14 cellular contexts compared by ENCODE assay signal in genomic region chr10:93498196-93498595, GRCh38. TPM values are rescaled to one million over a fixed set of nuclear protein-coding genes. Genes with fewer than 3 reads are reported as not detected.
A peak's percentile ranks its signal among the peaks of the same experiment; 100 is the strongest.
DNase-seq lines count a peak whose midpoint lies in the region; ATAC-seq, FAIRE-seq and TF ChIP-seq lines count a peak whose summit lies in the region.
"Had no signal": no experiment of that assay in that cellular context is flagged by ENCODE, and none has a peak within 500 bp of the region (broad histone marks: within the 10 kb centered on the region; RNA-seq: fewer than 3 reads in every experiment).

No MANE protein-coding gene starts in this region.

- H3K4me3 Mint-ChIP-seq in activated CD4-positive, alpha-beta T cell treated with anti-CD3 and anti-CD28 coated beads for 36 hours, result peak overlapping the region; percentile 78
- H3K4me3 Mint-ChIP-seq in astrocyte (ENCODE audit: unreplicated experiment) (no peak overlapping the region), progenitor cell of endocrine pancreas (ENCODE audit: low read depth) (peak overlapping the region; percentile 66)

- ATAC-seq in activated CD4-positive, alpha-beta T cell treated with anti-CD3 and anti-CD28 coated beads for 36 hours, result no peak

- H4K20me1 ChIP-seq in KMS-11 (ENCODE audit: insufficient read depth) (no peaks in the 10 kb centered on the region), astrocyte (ENCODE audit: insufficient read depth, low read length) (no peaks in the 10 kb centered on the region)

- H3K27ac ChIP-seq in KMS-11, result no peak overlapping the region
- no peak overlapping the region for H3K27ac ChIP-seq in astrocyte (ENCODE audit: low read depth, low read length)
- H3K27ac ChIP-seq: transverse colon had no signal

- CTCF ChIA-PET in activated CD4-positive, alpha-beta T cell treated with anti-CD3 and anti-CD28 coated beads for 36 hours (lab: Charles Lee), result no interaction called here

- H3K4me2 ChIP-seq in KMS-11, result peak overlapping the region; percentile 98; the same call in 1 of the 2 replicates
- H3K4me2 ChIP-seq in astrocyte (ENCODE audit: low read length), result peak overlapping the region; percentile 99

- DNase-seq in activated CD4-positive, alpha-beta T cell treated with anti-CD3 and anti-CD28 coated beads for 36 hours, result no peak
- no peak for DNase-seq in activated CD4-positive, alpha-beta T cell treated with anti-CD3 and anti-CD28 coated beads for 4 hours
- no peak for DNase-seq in astrocyte (ENCODE audit: low read depth)
- DNase-seq in progenitor cell of endocrine pancreas (ENCODE audit: low spot score, unreplicated experiment), result no peak
- DNase-seq in H7, result no peak
- DNase-seq in dedifferentiated amniotic fluid mesenchymal stem cell (ENCODE audit: extremely low spot score), result no peak
- DNase-seq in inferior parietal cortex (ENCODE audit: extremely low spot score), result no peak
- DNase-seq: activated effector memory CD4-positive, alpha-beta T cell treated with Interleukin-2 at 50 U/mL for 16 hours; KG1; NCI-H526 treated with DMSO at 0.1 percent for 48 hours; stimulated activated CD4-positive, alpha-beta T cell treated with anti-CD3 and anti-CD28 coated beads, Interleukin-4, amount 100 ng/mL, for 4 hours; transverse colon had no signal

- intact Hi-C loops in activated CD4-positive, alpha-beta T cell treated with anti-CD3 and anti-CD28 coated beads for 36 hours (cut with DNase I, micrococcal nuclease), result loop anchor here (5.0 to 10.0 kb wide), 6 partner anchors 121 to 1049 kb away; partner anchors contain the start of genes KIF11 (in 2 of the 2), CYP26C1 (in 1 of the 2), EXOC6 (in 1 of the 2) and HELLS (in 1 of the 2)

- H3K4me1 Mint-ChIP-seq in activated CD4-positive, alpha-beta T cell treated with anti-CD3 and anti-CD28 coated beads for 36 hours, result peaks cover 38% of the 10 kb centered on the region
- H3K4me1 Mint-ChIP-seq in astrocyte (ENCODE audit: low read depth, unreplicated experiment) (peaks cover 2% of the 10 kb centered on the region), progenitor cell of endocrine pancreas (ENCODE audit: low read depth) (peaks cover 13% of the 10 kb centered on the region)

- peaks cover 44% of the 10 kb centered on the region for H3K79me2 ChIP-seq in KMS-11 (ENCODE audit: insufficient read depth, low read depth)
- H3K79me2 ChIP-seq in astrocyte (ENCODE audit: insufficient read depth, low read length), result peaks cover 59% of the 10 kb centered on the region

- H3K9me3 ChIP-seq in astrocyte (ENCODE audit: insufficient read depth, low read depth, low read length), result no peaks in the 10 kb centered on the region
- H3K9me3 ChIP-seq: transverse colon had no signal

- H3K4me1 ChIP-seq in KMS-11 (ENCODE audit: low read depth, poor library complexity, severe bottlenecking) (peaks cover 56% of the 10 kb centered on the region), astrocyte (ENCODE audit: insufficient read depth, low read length) (peaks cover 7% of the 10 kb centered on the region)

- no peak for FAIRE-seq in astrocyte (lab: Jason Lieb, UNC)
- FAIRE-seq: endometrium had no signal

- POLR2A ChIA-PET in activated CD4-positive, alpha-beta T cell treated with anti-CD3 and anti-CD28 coated beads for 36 hours (lab: Charles Lee), result no interaction called here

- no peak overlapping the region for H3K4me3 ChIP-seq in KMS-11 (IDR thresholded peaks at IDR 0.05; ENCODE audit: insufficient read depth, low read depth, low read length)
- H3K4me3 ChIP-seq in astrocyte (ENCODE audit: insufficient read depth, low read depth, low read length), result peak overlapping the region; percentile 26
- no peak overlapping the region for H3K4me3 ChIP-seq in H7 (ENCODE audit: insufficient read depth, low read depth, low read length)
- H3K4me3 ChIP-seq: transverse colon had no signal

- TF ChIP-seq CTCF in KMS-11 (conservative IDR thresholded peaks at IDR 0.05; ENCODE audit: low read depth, low read length) (no peak), astrocyte (IDR thresholded peaks at IDR 0.05; ENCODE audit: insufficient read depth, low read depth, low read length) (no peak), progenitor cell of endocrine pancreas (IDR thresholded peaks at IDR 0.05; ENCODE audit: unreplicated experiment) (no peak)

- H3K27ac Mint-ChIP-seq in activated CD4-positive, alpha-beta T cell treated with anti-CD3 and anti-CD28 coated beads for 36 hours, result peak overlapping the region; percentile 68
- H3K27ac Mint-ChIP-seq in astrocyte (ENCODE audit: unreplicated experiment) (no peak overlapping the region), progenitor cell of endocrine pancreas (no peak overlapping the region)

- H2AFZ ChIP-seq in KMS-11 (ENCODE audit: low read depth) (no peak overlapping the region), astrocyte (ENCODE audit: low read depth, low read length) (no peak overlapping the region)

- H3K27me3 Mint-ChIP-seq in activated CD4-positive, alpha-beta T cell treated with anti-CD3 and anti-CD28 coated beads for 36 hours, result peaks cover 2% of the 10 kb centered on the region
- H3K27me3 Mint-ChIP-seq in astrocyte (ENCODE audit: low read depth, unreplicated experiment), result no peaks in the 10 kb centered on the region
- H3K27me3 Mint-ChIP-seq in progenitor cell of endocrine pancreas, result peaks cover 7% of the 10 kb centered on the region

- no peaks in the 10 kb centered on the region for H3K9me3 Mint-ChIP-seq in activated CD4-positive, alpha-beta T cell treated with anti-CD3 and anti-CD28 coated beads for 36 hours (ENCODE audit: low read depth)
- H3K9me3 Mint-ChIP-seq in astrocyte (ENCODE audit: unreplicated experiment) (no peaks in the 10 kb centered on the region), progenitor cell of endocrine pancreas (ENCODE audit: low read depth) (no peaks in the 10 kb centered on the region)

- H3K9ac ChIP-seq in KMS-11 (no peak overlapping the region), astrocyte (ENCODE audit: low read length) (no peak overlapping the region)

- H3K36me3 ChIP-seq in KMS-11 (ENCODE audit: insufficient read depth) (no peaks in the 10 kb centered on the region), astrocyte (ENCODE audit: insufficient read depth, low read length) (peaks cover 2% of the 10 kb centered on the region), H7 (replicated peaks; ENCODE audit: control insufficient read depth, insufficient read depth, low read length) (peaks cover 4% of the 10 kb centered on the region)
- H3K36me3 ChIP-seq: transverse colon had no signal

- H3K27me3 ChIP-seq in KMS-11 (ENCODE audit: insufficient read depth, low read depth) (no peaks in the 10 kb centered on the region), astrocyte (ENCODE audit: insufficient read depth, low read length) (no peaks in the 10 kb centered on the region), H7 (ENCODE audit: control insufficient read depth, insufficient read depth, low read length) (peaks cover 2% of the 10 kb centered on the region; the same call in 1 of the 2 replicates)
- H3K27me3 ChIP-seq: transverse colon had no signal

- H3K36me3 Mint-ChIP-seq in activated CD4-positive, alpha-beta T cell treated with anti-CD3 and anti-CD28 coated beads for 36 hours (ENCODE audit: low read depth), result peaks cover 32% of the 10 kb centered on the region
- no peaks in the 10 kb centered on the region for H3K36me3 Mint-ChIP-seq in astrocyte (ENCODE audit: low read depth, unreplicated experiment)
- H3K36me3 Mint-ChIP-seq in progenitor cell of endocrine pancreas (ENCODE audit: insufficient read depth), result no peaks in the 10 kb centered on the region

RNA-seq across cellular contexts. Expression of gene CEP55, which starts 1.8 kb away (rescaled TPM):
- 10 to 100 TPM; 67.8 to 76.0 TPM for total RNA-seq in activated CD4-positive, alpha-beta T cell treated with anti-CD3 and anti-CD28 coated beads for 36 hours
- 2.0 and 3.7 TPM in 2 replicates for total RNA-seq in astrocyte
- total RNA-seq in progenitor cell of endocrine pancreas, result 9.1 and 10.5 TPM in 2 replicates
- total RNA-seq in H7 (2014; rRNA removed; shearing (Covaris generic)), result 41.8 and 46.0 TPM in 2 replicates

RNA-seq across cellular contexts. Expression of gene MYOF, which starts 16.1 kb away (rescaled TPM):
- 10 to 100 TPM; 37.8 to 40.0 TPM for total RNA-seq in activated CD4-positive, alpha-beta T cell treated with anti-CD3 and anti-CD28 coated beads for 36 hours
- total RNA-seq in astrocyte (299 and 306 TPM in 2 replicates), progenitor cell of endocrine pancreas (25.5 and 35.2 TPM in 2 replicates)
- 2.8 and 3.0 TPM in 2 replicates for total RNA-seq in H7 (2014; rRNA removed; shearing (Covaris generic))
